ENCODE assay signal across 2 cellular contexts in genomic region chr4:108794136-108794535, GRCh38.
TF ChIP-seq lines count a peak whose summit lies in the region.

No MANE protein-coding gene starts in this region.

TF ChIP-seq in liver, 16 proteins besides CTCF, POLR2A, EP300 and RAD21:
- TF ChIP-seq YY1 (IDR thresholded peaks at IDR 0.05) (no peak), ZBTB33 (IDR thresholded peaks at IDR 0.05) (no peak), GABPA (IDR thresholded peaks at IDR 0.05 in 1 of 2, conservative IDR thresholded peaks at IDR 0.05 in 1 of 2) (no peak), FOXA2 (IDR thresholded peaks at IDR 0.05) (no peak), ATF3 (IDR thresholded peaks at IDR 0.05) (no peak), TAF1 (conservative IDR thresholded peaks at IDR 0.05) (no peak), MAX (IDR thresholded peaks at IDR 0.05) (no peak), SP1 (IDR thresholded peaks at IDR 0.05) (peak; percentile 32), NR2F2 (IDR thresholded peaks at IDR 0.05) (no peak), JUND (IDR thresholded peaks at IDR 0.05) (peak in 1 of 2 donors; percentile 48), RXRA (IDR thresholded peaks at IDR 0.05) (peak; percentile 43 to 66), FOXA1 (IDR thresholded peaks at IDR 0.05) (no peak), EGR1 (IDR thresholded peaks at IDR 0.05; ENCODE audit: low read depth in 2 of 2) (no peak), REST (IDR thresholded peaks at IDR 0.05) (no peak), HNF4G (IDR thresholded peaks at IDR 0.05) (no peak), HNF4A (conservative IDR thresholded peaks at IDR 0.05) (peak; percentile 70 to 74)

TF ChIP-seq in HepG2, 621 proteins besides CTCF, POLR2A, EP300 and RAD21:
- no peak for TF ChIP-seq ISX (CRISPR knock-in tag; conservative IDR thresholded peaks at IDR 0.05)
- TF ChIP-seq MLXIP (CRISPR knock-in tag; IDR thresholded peaks at IDR 0.05; ENCODE audit: borderline replicate concordance) = no peak
- TF ChIP-seq DZIP1 (CRISPR knock-in tag; IDR thresholded peaks at IDR 0.05) = no peak
